8 cellular contexts compared by ENCODE assay signal in genomic region chr2:20349457-20350034, GRCh38. TPM values are rescaled to one million over a fixed set of nuclear protein-coding genes. Genes with fewer than 3 reads are reported as not detected.
A peak's percentile ranks its signal among the peaks of the same experiment; 100 is the strongest.
DNase-seq lines count a peak whose midpoint lies in the region; ATAC-seq and TF ChIP-seq lines count a peak whose summit lies in the region.

No MANE protein-coding gene starts in this region.

- H3K36me3 ChIP-seq in thyroid gland, result no peaks in the 10 kb centered on the region

- peaks cover 43% of the 10 kb centered on the region for H3K4me1 Mint-ChIP-seq in activated T-cell treated with anti-CD3 and anti-CD28 coated beads, Interleukin-2, amount 50 U/mL, for 4 hours (ENCODE audit: low read depth)
- H3K4me1 Mint-ChIP-seq in activated naive CD8-positive, alpha-beta T cell treated with anti-CD3 and anti-CD28 coated beads for 36 hours, result peaks cover 30% of the 10 kb centered on the region

- H3K27ac Mint-ChIP-seq in activated naive CD8-positive, alpha-beta T cell treated with anti-CD3 and anti-CD28 coated beads for 36 hours, result peak overlapping the region; percentile 94

- peak overlapping the region; percentile 95 for H3K4me3 Mint-ChIP-seq in activated T-cell treated with anti-CD3 and anti-CD28 coated beads, Interleukin-2, amount 50 U/mL, for 4 hours
- peak overlapping the region; percentile 92 for H3K4me3 Mint-ChIP-seq in activated naive CD8-positive, alpha-beta T cell treated with anti-CD3 and anti-CD28 coated beads for 36 hours

- no peak for ATAC-seq in activated T-cell treated with anti-CD3 and anti-CD28 coated beads, Interleukin-2, amount 50 U/mL, for 4 hours
- no peak for ATAC-seq in left colon
- ATAC-seq in GM21447 (IDR thresholded peaks at IDR 0.05; ENCODE audit: unreplicated experiment), result no peak
- ATAC-seq in GM21529 (IDR thresholded peaks at IDR 0.05; ENCODE audit: unreplicated experiment), result no peak

- no peak for DNase-seq in activated T-cell treated with anti-CD3 and anti-CD28 coated beads, Interleukin-2, amount 50 U/mL, for 4 hours
- DNase-seq in activated T-cell treated with anti-CD3 and anti-CD28 coated beads, Interleukin-2, amount 50 U/mL, for 1 hour, result no peak
- DNase-seq in activated naive CD8-positive, alpha-beta T cell treated with anti-CD3 and anti-CD28 coated beads for 36 hours, result no peak
- peak; percentile 20 for DNase-seq in left kidney (ENCODE audit: low read depth, low spot score)
- no peak for DNase-seq in thyroid gland
- no peak for DNase-seq in left colon

- H3K27ac ChIP-seq in thyroid gland, result peak overlapping the region; percentile 91 to 98 (median 97)

- no peak for TF ChIP-seq CTCF in thyroid gland (IDR thresholded peaks at IDR 0.05)

- H3K9me3 Mint-ChIP-seq in activated T-cell treated with anti-CD3 and anti-CD28 coated beads, Interleukin-2, amount 50 U/mL, for 4 hours, result no peaks in the 10 kb centered on the region
- no peaks in the 10 kb centered on the region for H3K9me3 Mint-ChIP-seq in activated naive CD8-positive, alpha-beta T cell treated with anti-CD3 and anti-CD28 coated beads for 36 hours

- H3K4me1 ChIP-seq in thyroid gland, result peaks cover 40 to 55% of the 10 kb centered on the region in 2 donors

- WGBS in thyroid gland, 2 donors, result 0 to 2% methylated on average over 7 of the region's 7 CpGs

- no peaks in the 10 kb centered on the region for H3K27me3 Mint-ChIP-seq in activated T-cell treated with anti-CD3 and anti-CD28 coated beads, Interleukin-2, amount 50 U/mL, for 4 hours (ENCODE audit: low read depth)
- peaks cover 4% of the 10 kb centered on the region for H3K27me3 Mint-ChIP-seq in activated naive CD8-positive, alpha-beta T cell treated with anti-CD3 and anti-CD28 coated beads for 36 hours

- no peaks in the 10 kb centered on the region for H3K9me3 ChIP-seq in thyroid gland

- H3K36me3 Mint-ChIP-seq in activated T-cell treated with anti-CD3 and anti-CD28 coated beads, Interleukin-2, amount 50 U/mL, for 4 hours (ENCODE audit: insufficient read depth), result peaks cover 14% of the 10 kb centered on the region
- peaks cover 42% of the 10 kb centered on the region for H3K36me3 Mint-ChIP-seq in activated naive CD8-positive, alpha-beta T cell treated with anti-CD3 and anti-CD28 coated beads for 36 hours

- TF ChIP-seq POLR2A in thyroid gland (IDR thresholded peaks at IDR 0.05), result no peak

- intact Hi-C loops in thyroid gland (cut with DNase I), result no loop called here
- intact Hi-C loops in left colon (cut with DNase I, micrococcal nuclease), result no loop called here

- H3K27me3 ChIP-seq in thyroid gland, result no peaks in the 10 kb centered on the region

- H3K4me3 ChIP-seq in thyroid gland (replicated peaks in 1 of 3), result peak overlapping the region; percentile 90 to 93 (median 91)

RNA-seq across cellular contexts. Expression of gene PUM2, which starts 1.1 kb away (rescaled TPM):
- 10 to 100 TPM; 88.1 to 92.6 (median 91.3) TPM for total RNA-seq in activated T-cell treated with anti-CD3 and anti-CD28 coated beads, Interleukin-2, amount 50 U/mL, for 4 hours
- 100 to 1,000 TPM; 107 to 108 TPM for total RNA-seq in activated naive CD8-positive, alpha-beta T cell treated with anti-CD3 and anti-CD28 coated beads for 36 hours
- total RNA-seq in thyroid gland, result 100 to 1,000 TPM in 1 of 4 donors, 10 to 100 TPM in 3; 87.5 to 102 (median 91.8) TPM
- 100 to 1,000 TPM in 1 of 2 donors, 10 to 100 TPM in 1; 99.4 to 109 TPM for total RNA-seq in left colon
